Comparison of ENCODE assay signal across 8 cellular contexts in the genomic region with DNA sequence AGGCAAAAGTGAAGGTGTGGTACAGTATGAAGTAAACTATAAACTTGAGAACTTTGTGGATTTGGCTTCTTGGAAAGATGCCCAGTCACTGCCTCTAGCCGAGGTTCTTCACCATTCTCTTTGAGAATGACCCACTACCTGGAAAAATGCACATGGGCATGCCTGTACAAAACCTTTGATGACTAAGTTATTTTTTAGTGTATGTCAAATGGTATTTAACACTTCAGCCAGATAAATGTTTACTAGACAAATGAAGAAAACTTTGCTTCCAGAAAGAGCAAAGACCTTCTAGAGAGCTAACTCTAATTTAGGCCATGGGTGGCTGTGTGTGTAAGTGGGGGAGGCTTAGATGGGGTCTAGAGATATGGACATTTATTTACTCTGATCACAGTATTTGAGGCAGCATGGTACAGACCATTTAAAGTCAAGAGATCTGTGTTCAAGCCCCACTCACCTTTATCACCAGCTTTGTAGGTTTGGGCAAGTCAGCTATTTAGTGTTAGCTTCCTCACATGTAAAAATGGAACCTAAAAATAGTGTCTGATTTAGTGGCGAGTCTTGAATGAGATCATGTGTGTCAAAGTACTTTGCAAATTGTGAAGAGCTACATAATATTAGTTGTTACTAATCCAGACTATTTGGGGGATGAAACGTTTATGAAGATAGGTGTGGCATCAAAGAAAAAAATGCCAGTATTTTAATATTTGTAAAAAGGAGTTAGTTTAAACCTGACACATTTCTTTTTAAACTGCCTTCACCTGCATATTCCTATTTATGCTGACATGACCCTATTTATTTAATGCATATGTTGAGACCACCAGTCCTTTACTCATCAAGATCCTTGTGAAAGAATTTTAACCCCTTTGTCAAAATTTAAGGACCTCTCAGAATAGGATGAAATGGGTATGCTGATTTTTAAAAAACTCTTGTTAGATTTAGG. TPM values are rescaled to one million over a fixed set of nuclear protein-coding genes. Genes with fewer than 3 reads are reported as not detected.
A peak's percentile ranks its signal among the peaks of the same experiment; 100 is the strongest.
DNase-seq lines count a peak whose midpoint lies in the region; ATAC-seq, FAIRE-seq and TF ChIP-seq lines count a peak whose summit lies in the region.

No MANE protein-coding gene starts in this region.

- H3K27me3 ChIP-seq in OCI-LY1 (ENCODE audit: insufficient read depth, low read length) (no peaks in the 10 kb centered on the region), ectodermal cell (ENCODE audit: control insufficient read depth, insufficient read depth, low read length, poor library complexity, severe bottlenecking) (no peaks in the 10 kb centered on the region)

- FAIRE-seq in GM12891 (lab: Jason Lieb, UNC): peak; percentile 58

- H3K4me1 ChIP-seq in OCI-LY1 (ENCODE audit: insufficient read depth, low read length, severe bottlenecking) (peaks cover 57% of the 10 kb centered on the region), ectodermal cell (ENCODE audit: control insufficient read depth, insufficient read depth, low read length) (no peaks in the 10 kb centered on the region)

- H3K27ac ChIP-seq in OCI-LY1 (ENCODE audit: low read depth, low read length, poor library complexity, severe bottlenecking) (peak overlapping the region; percentile 89), ectodermal cell (ENCODE audit: insufficient read depth, low read depth, low read length, poor library complexity, severe bottlenecking) (no peak overlapping the region)

- peak overlapping the region; percentile 91 for H3K4me2 ChIP-seq in OCI-LY1 (ENCODE audit: low read length)

- no peaks in the 10 kb centered on the region for H3F3A ChIP-seq in OCI-LY1 (ENCODE audit: insufficient read depth, low read length)

- no peak for ATAC-seq in HG02610 (IDR thresholded peaks at IDR 0.05; ENCODE audit: unreplicated experiment)

- H3K9me3 ChIP-seq in OCI-LY1 (ENCODE audit: low read length) (no peaks in the 10 kb centered on the region), ectodermal cell (ENCODE audit: control insufficient read depth, low read length) (no peaks in the 10 kb centered on the region)

- H2AFZ ChIP-seq in OCI-LY1 (ENCODE audit: low read length): no peak overlapping the region

- TF ChIP-seq POLR2A in GM12891 (IDR thresholded peaks at IDR 0.05; ENCODE audit: low read depth, low read length): no peak

- H3K79me2 ChIP-seq in OCI-LY1 (ENCODE audit: insufficient read depth, low read length): peaks cover 80% of the 10 kb centered on the region

- H3K9ac ChIP-seq in OCI-LY1 (ENCODE audit: low read length): peak overlapping the region; percentile 89

- DNase-seq in GM12891 (ENCODE audit: insufficient read length, low spot score): no peak
- DNase-seq in myocyte (ENCODE audit: low read depth): peak; percentile 47
- no peak for DNase-seq in GF-D8 (lab: John Stamatoyannopoulos, UW)
- DNase-seq in COR-L47 (lab: John Stamatoyannopoulos, UW): no peak
- no peak for DNase-seq in GM19240 (ENCODE audit: insufficient read length, low spot score)

- H3K4me3 ChIP-seq in OCI-LY1 (ENCODE audit: low read depth, low read length, poor library complexity, severe bottlenecking) (peak overlapping the region; percentile 82), ectodermal cell (ENCODE audit: insufficient read depth, low read depth, low read length) (peak overlapping the region; percentile 71)

- no peaks in the 10 kb centered on the region for H4K20me1 ChIP-seq in OCI-LY1 (ENCODE audit: insufficient read depth, low read length)

- no peaks in the 10 kb centered on the region for H3K9me2 ChIP-seq in OCI-LY1 (ENCODE audit: low read depth, low read length)

- no peak for TF ChIP-seq CTCF in OCI-LY1 (IDR thresholded peaks at IDR 0.05; ENCODE audit: low read length)

- peaks cover 17% of the 10 kb centered on the region; the same call in 1 of the 2 replicates for H3K36me3 ChIP-seq in OCI-LY1 (ENCODE audit: insufficient read depth, low read length)
- H3K36me3 ChIP-seq in ectodermal cell (ENCODE audit: control insufficient read depth, insufficient read depth, low read length): peaks cover 2% of the 10 kb centered on the region

- 72 to 86% methylated on average over 2 to 3 of the region's 3 CpGs for WGBS in ectodermal cell, 2 experiments

TF ChIP-seq in GM12891, 5 proteins besides CTCF, POLR2A, EP300 and RAD21:
- TF ChIP-seq POLR2AphosphoS5 (IDR thresholded peaks at IDR 0.05; ENCODE audit: low read depth, low read length): no peak

RNA-seq across cellular contexts. Expression of gene NFYC, which starts 20.2 kb away (rescaled TPM):
- 33.9 TPM for polyA plus RNA-seq in GM12891 (2012; ENCODE audit: low read depth, missing spikeins)
- polyA plus RNA-seq in ectodermal cell (2013, experiment 1 of 4): 61.5 TPM
- 64.0 TPM for polyA plus RNA-seq in ectodermal cell (2013, experiment 2 of 4)
- polyA plus RNA-seq in ectodermal cell (2013, experiment 3 of 4): 45.2 TPM
- 51.2 TPM for polyA plus RNA-seq in ectodermal cell (2013, experiment 4 of 4)
- total RNA-seq in myocyte: 42.2 and 46.8 TPM in 2 replicates
- 44.2 TPM for polyA plus RNA-seq in myocyte (2012)

RNA-seq across cellular contexts. Expression of gene RIMS3, which starts 46.3 kb away (rescaled TPM):
- 0.13 TPM for polyA plus RNA-seq in GM12891 (2012; ENCODE audit: low read depth, missing spikeins)
- polyA plus RNA-seq in ectodermal cell (2013, experiment 1 of 4): 22.1 TPM
- polyA plus RNA-seq in ectodermal cell (2013, experiment 2 of 4): 24.6 TPM
- 19.2 TPM for polyA plus RNA-seq in ectodermal cell (2013, experiment 3 of 4)
- polyA plus RNA-seq in ectodermal cell (2013, experiment 4 of 4): 22.5 TPM
- 13.7 and 31.0 TPM in 2 replicates for total RNA-seq in myocyte
- 4.4 TPM for polyA plus RNA-seq in myocyte (2012)
